Comparison of ENCODE assay signal across 9 cellular contexts in genomic region chr5:132425975-132426524, GRCh38. TPM values are rescaled to one million over a fixed set of nuclear protein-coding genes. Genes with fewer than 3 reads are reported as not detected.
DNase-seq lines count a peak whose midpoint lies in the region; ATAC-seq, FAIRE-seq and TF ChIP-seq lines count a peak whose summit lies in the region.
"Had no signal": no experiment of that assay in that cellular context is flagged by ENCODE, and none has a peak within 500 bp of the region (broad histone marks: within the 10 kb centered on the region; RNA-seq: fewer than 3 reads in every experiment).

No MANE protein-coding gene starts in this region.

- no peaks in the 10 kb centered on the region for H3K9me3 Mint-ChIP-seq in activated T-helper 17 cell treated with anti-CD3 and anti-CD28 coated beads, Interleukin-2, amount 50 U/mL, for 72 hours
- H3K9me3 Mint-ChIP-seq: nephron had no signal

- TF ChIP-seq CTCF in A549 (IDR thresholded peaks at IDR 0.05) = no peak

- DNase-seq in A549 (ENCODE audit: low read depth in 1 of 2, low spot score in 1 of 2) = no peak
- DNase-seq in stimulated activated CD4-positive, alpha-beta T cell treated with anti-CD3 and anti-CD28 coated beads, Interleukin-4, amount 100 ng/mL, for 1 hour = no peak
- DNase-seq in NCI-H510A (lab: John Stamatoyannopoulos, UW) = no peak
- DNase-seq in GF-D8 (lab: John Stamatoyannopoulos, UW) = no peak
- DNase-seq in D341Med (ENCODE audit: low spot score) = no peak

- no peaks in the 10 kb centered on the region for H3K27me3 ChIP-seq in mononuclear cell (ENCODE audit: insufficient read depth, low read length)

- no peak overlapping the region; the same call in 1 of the 3 replicates for H3K4me2 ChIP-seq in A549

- H3K4me3 ChIP-seq in A549 = no peak overlapping the region
- H3K4me3 ChIP-seq in mononuclear cell (ENCODE audit: low read length) = peak overlapping the region; percentile 45

- WGBS in A549 (ENCODE audit: missing lambda C conversion rate) = 94% methylated on average over 7 of the region's 7 CpGs

- peak overlapping the region; percentile 87 for H3K4me3 Mint-ChIP-seq in activated T-helper 17 cell treated with anti-CD3 and anti-CD28 coated beads, Interleukin-2, amount 50 U/mL, for 72 hours
- H3K4me3 Mint-ChIP-seq: nephron had no signal

- POLR2A ChIA-PET in A549 (lab: Yijun Ruan, JAX) = interaction anchor here (0.5 to 3.3 kb wide), 4 partner anchors 16 to 70 kb away, joined by 3 to 28 read pairs (median 6); partner anchors contain the start of gene IRF1

- H3K27ac Mint-ChIP-seq in activated T-helper 17 cell treated with anti-CD3 and anti-CD28 coated beads, Interleukin-2, amount 50 U/mL, for 72 hours = peak overlapping the region; percentile 92

- TF ChIP-seq EP300 in A549 (IDR thresholded peaks at IDR 0.05) = no peak

- CTCF ChIA-PET in A549 (lab: Yijun Ruan, JAX) = interaction anchor here (0.7 to 10.7 kb wide), 14 partner anchors 8 to 363 kb away, joined by 3 to 91 read pairs (median 5); partner anchors contain the start of gene IRF1

- FAIRE-seq in A549 (lab: Jason Lieb, UNC) = no peak

- H3K4me1 ChIP-seq in A549 (peaks cover 60% of the 10 kb centered on the region), mononuclear cell (ENCODE audit: insufficient read depth, low read length) (peaks cover 100% of the 10 kb centered on the region)

- no peak for ATAC-seq in A549
- ATAC-seq in GM21515 (IDR thresholded peaks at IDR 0.05; ENCODE audit: unreplicated experiment) = peak; percentile 4
- peak; percentile 7 for ATAC-seq in activated T-helper 17 cell treated with anti-CD3 and anti-CD28 coated beads, Interleukin-2, amount 50 U/mL, for 72 hours (replicated peaks)

- TF ChIP-seq POLR2A in A549 (IDR thresholded peaks at IDR 0.05; ENCODE audit: low read length) = no peak

- peak overlapping the region; percentile 67 to 84; a peak in 5 of 6 replicates for H3K27ac ChIP-seq in A549

- peaks cover 54% of the 10 kb centered on the region for H3K36me3 Mint-ChIP-seq in activated T-helper 17 cell treated with anti-CD3 and anti-CD28 coated beads, Interleukin-2, amount 50 U/mL, for 72 hours (ENCODE audit: low read depth)

- no peaks in the 10 kb centered on the region for H3K27me3 Mint-ChIP-seq in activated T-helper 17 cell treated with anti-CD3 and anti-CD28 coated beads, Interleukin-2, amount 50 U/mL, for 72 hours

- TF ChIP-seq RAD21 in A549 (conservative IDR thresholded peaks at IDR 0.05 in 1 of 2, IDR thresholded peaks at IDR 0.05 in 1 of 2) = no peak

- H3K9me3 ChIP-seq in A549 (no peaks in the 10 kb centered on the region), mononuclear cell (ENCODE audit: low read depth, low read length) (no peaks in the 10 kb centered on the region)

- peaks cover 73% of the 10 kb centered on the region for H3K4me1 Mint-ChIP-seq in activated T-helper 17 cell treated with anti-CD3 and anti-CD28 coated beads, Interleukin-2, amount 50 U/mL, for 72 hours

TF ChIP-seq in A549, 52 proteins besides CTCF, POLR2A, EP300 and RAD21:
- TF ChIP-seq EHF (CRISPR knock-in tag; IDR thresholded peaks at IDR 0.05) (no peak), GATA3 (IDR thresholded peaks at IDR 0.05; ENCODE audit: borderline replicate concordance) (no peak), CEBPB (IDR thresholded peaks at IDR 0.05) (no peak), HES2 (IDR thresholded peaks at IDR 0.05) (no peak), FOSB (CRISPR knock-in tag; IDR thresholded peaks at IDR 0.05) (no peak), EHMT2 (IDR thresholded peaks at IDR 0.05; ENCODE audit: low read depth) (no peak)
- TF ChIP-seq, protein P1, sequence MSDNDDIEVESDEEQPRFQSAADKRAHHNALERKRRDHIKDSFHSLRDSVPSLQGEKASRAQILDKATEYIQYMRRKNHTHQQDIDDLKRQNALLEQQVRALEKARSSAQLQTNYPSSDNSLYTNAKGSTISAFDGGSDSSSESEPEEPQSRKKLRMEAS (IDR thresholded peaks at IDR 0.05) = no peak

RNA-seq across cellular contexts. Expression of gene SLC22A5, which starts 56.5 kb away (rescaled TPM):
- polyA plus RNA-seq in A549 (2011; rRNA removed) (35.3 and 44.8 TPM in 2 replicates), A549 (2017; fragmentation: RNase III; extraction: RNeasy Plus Mini Kit Qiagen cat#74134 plus additional on column Dnase treatment) (27.4 to 33.2 TPM (median 28.4 TPM) in 3 replicates)
- 28.3 and 41.2 TPM in 2 replicates for polyA plus RNA-seq in A549 (2012; cell fraction: cytosol; rRNA removed)
- 102 and 117 TPM in 2 replicates for polyA plus RNA-seq in A549 (2012; cell fraction: nucleus; rRNA removed)
- 69.1 and 93.8 TPM in 2 replicates for polyA minus RNA-seq in A549 (2011; rRNA and poly(A)+ RNA removed)
- 1 to 10 TPM; 3.2 to 3.5 TPM for total RNA-seq in activated T-helper 17 cell treated with anti-CD3 and anti-CD28 coated beads, Interleukin-2, amount 50 U/mL, for 72 hours
- 2.2 TPM for total RNA-seq in mononuclear cell

Comparison
In these comparisons a context has a peak if more than half of its experiments do, and no peak if none do; other contexts are left out.
1. ATAC-seq: peak in GM21515 (single experiment) and activated T-helper 17 cell treated with anti-CD3 and anti-CD28 coated beads, Interleukin-2, amount 50 U/mL, for 72 hours (single experiment); none in A549 (0 of 2).